In genomic region chr17:64662774-64663367, GRCh38 we compare ENCODE assay signal across 8 cellular contexts. TPM values are rescaled to one million over a fixed set of nuclear protein-coding genes. Genes with fewer than 3 reads are reported as not detected.
A peak's percentile ranks its signal among the peaks of the same experiment; 100 is the strongest.
DNase-seq lines count a peak whose midpoint lies in the region; ATAC-seq and TF ChIP-seq lines count a peak whose summit lies in the region.

No MANE protein-coding gene starts in this region.

- CTCF ChIA-PET in activated B cell treated with CpG ODN at 0.5 μM for 24 hours (lab: Charles Lee), result no interaction called here

- peaks cover 26% of the 10 kb centered on the region for H3K4me1 Mint-ChIP-seq in activated T-cell treated with anti-CD3 and anti-CD28 coated beads, Interleukin-2, amount 50 U/mL, for 4 hours (ENCODE audit: low read depth)
- peaks cover 25% of the 10 kb centered on the region for H3K4me1 Mint-ChIP-seq in activated B cell treated with CpG ODN at 0.5 μM for 24 hours

- intact Hi-C loops in activated B cell treated with CpG ODN at 0.5 μM for 24 hours (cut with micrococcal nuclease), result loop anchor here (1.0 to 5.0 kb wide), 4 partner anchors 114 to 820 kb away; partner anchors contain the start of genes CEP95, DDX5 and SMARCD2

- no peak for TF ChIP-seq POLR2A in suprapubic skin (IDR thresholded peaks at IDR 0.05)

- no peak for DNase-seq in activated T-cell treated with anti-CD3 and anti-CD28 coated beads, Interleukin-2, amount 50 U/mL, for 4 hours
- no peak for DNase-seq in activated T-cell treated with anti-CD3 and anti-CD28 coated beads for 4 hours
- no peak for DNase-seq in activated B cell treated with CpG ODN at 0.5 μM for 24 hours
- no peak for DNase-seq in suprapubic skin (ENCODE audit: low spot score in 2 of 2)
- DNase-seq in ecto neural progenitor cell (ENCODE audit: low spot score), result no peak

- peak overlapping the region; percentile 4 for H3K27ac Mint-ChIP-seq in activated B cell treated with CpG ODN at 0.5 μM for 24 hours

- H3K36me3 Mint-ChIP-seq in activated T-cell treated with anti-CD3 and anti-CD28 coated beads, Interleukin-2, amount 50 U/mL, for 4 hours (ENCODE audit: insufficient read depth), result no peaks in the 10 kb centered on the region
- H3K36me3 Mint-ChIP-seq in activated B cell treated with CpG ODN at 0.5 μM for 24 hours (ENCODE audit: low read depth), result peaks cover 7% of the 10 kb centered on the region

- H3K27me3 ChIP-seq in suprapubic skin, result no peaks in the 10 kb centered on the region

- peak overlapping the region; percentile 87 for H3K4me3 Mint-ChIP-seq in activated T-cell treated with anti-CD3 and anti-CD28 coated beads, Interleukin-2, amount 50 U/mL, for 4 hours
- H3K4me3 Mint-ChIP-seq in activated B cell treated with CpG ODN at 0.5 μM for 24 hours, result peak overlapping the region; percentile 91

- H3K4me3 ChIP-seq in iPS-18c (ENCODE audit: insufficient read depth, low read depth, low read length), result peak overlapping the region; percentile 66
- peak overlapping the region; percentile 88 for H3K4me3 ChIP-seq in suprapubic skin

- 58% methylated on average over 18 of the region's 18 CpGs for WGBS in suprapubic skin

- ATAC-seq in activated T-cell treated with anti-CD3 and anti-CD28 coated beads, Interleukin-2, amount 50 U/mL, for 4 hours, result no peak
- ATAC-seq in activated B cell treated with CpG ODN at 0.5 μM for 24 hours (ENCODE audit: low read depth) (no peak), GM19324 (IDR thresholded peaks at IDR 0.05; ENCODE audit: low FRiP score, unreplicated experiment) (no peak), HG02610 (IDR thresholded peaks at IDR 0.05; ENCODE audit: unreplicated experiment) (no peak)

- H3K9me3 ChIP-seq in iPS-18c (ENCODE audit: control insufficient read depth, insufficient read depth, low read length), result no peaks in the 10 kb centered on the region
- no peaks in the 10 kb centered on the region for H3K9me3 ChIP-seq in suprapubic skin

- no peaks in the 10 kb centered on the region for H3K27me3 Mint-ChIP-seq in activated T-cell treated with anti-CD3 and anti-CD28 coated beads, Interleukin-2, amount 50 U/mL, for 4 hours (ENCODE audit: low read depth)
- no peaks in the 10 kb centered on the region for H3K27me3 Mint-ChIP-seq in activated B cell treated with CpG ODN at 0.5 μM for 24 hours

- TF ChIP-seq EP300 in suprapubic skin (IDR thresholded peaks at IDR 0.05), result no peak

- no peaks in the 10 kb centered on the region for H3K36me3 ChIP-seq in suprapubic skin

- no peaks in the 10 kb centered on the region for H3K9me3 Mint-ChIP-seq in activated T-cell treated with anti-CD3 and anti-CD28 coated beads, Interleukin-2, amount 50 U/mL, for 4 hours
- no peaks in the 10 kb centered on the region for H3K9me3 Mint-ChIP-seq in activated B cell treated with CpG ODN at 0.5 μM for 24 hours

- H3K27ac ChIP-seq in suprapubic skin, result no peak overlapping the region

- peaks cover 26% of the 10 kb centered on the region for H3K4me1 ChIP-seq in suprapubic skin

- no peak for TF ChIP-seq CTCF in activated B cell treated with CpG ODN at 0.5 μM for 24 hours (IDR thresholded peaks at IDR 0.05)
- TF ChIP-seq CTCF in suprapubic skin (IDR thresholded peaks at IDR 0.05), result no peak

- POLR2A ChIA-PET in activated B cell treated with CpG ODN at 0.5 μM for 24 hours (lab: Charles Lee), result interaction anchor here (1.8 kb wide), 1 partner anchor 157 kb away, joined by 17 read pairs; the partner anchor contains the start of genes CEP95 and DDX5

RNA-seq across cellular contexts. Expression of gene SMURF2, which starts 0.8 kb away (rescaled TPM):
- total RNA-seq in activated T-cell treated with anti-CD3 and anti-CD28 coated beads, Interleukin-2, amount 50 U/mL, for 4 hours, result 10 to 100 TPM; 10.7 to 11.6 (median 11.0) TPM
- 18.9 and 23.0 TPM in 2 replicates for total RNA-seq in activated B cell treated with CpG ODN at 0.5 μM for 24 hours
- total RNA-seq in suprapubic skin, result 10 to 100 TPM; 19.4 to 28.6 (median 25.2) TPM
